ENCODE assay signal across 27 cellular contexts in genomic region chr20:598133-598881, GRCh38. TPM values are rescaled to one million over a fixed set of nuclear protein-coding genes. Genes with fewer than 3 reads are reported as not detected.
"Had no signal": no experiment of that assay in that cellular context is flagged by ENCODE, and none has a peak within 500 bp of the region (broad histone marks: within the 10 kb centered on the region; RNA-seq: fewer than 3 reads in every experiment).

No MANE protein-coding gene starts in this region.

- H3K27ac ChIP-seq: ascending aorta, body of pancreas, SJSA1 had no signal

- H3K36me3 ChIP-seq: ascending aorta, SJSA1 had no signal

- FAIRE-seq: bronchial epithelial cell had no signal

- H3K27me3 ChIP-seq: ascending aorta, body of pancreas, SJSA1 had no signal

- DNase-seq: activated CD4-positive, alpha-beta T cell treated with anti-CD3 and anti-CD28 coated beads for 48 hours; activated CD4-positive, alpha-beta T cell treated with anti-CD3 and anti-CD28 coated beads, Interleukin-2, amount 50 U/mL, for 4 hours; activated CD4-positive, CD25-positive, alpha-beta regulatory T cell treated with anti-CD3 and anti-CD28 coated beads, Interleukin-2, amount 50 U/mL, for 72 hours; activated naive CD8-positive, alpha-beta T cell treated with anti-CD3 and anti-CD28 coated beads, Interleukin-2, amount 50 U/mL, for 24 hours; activated T-cell treated with anti-CD3 and anti-CD28 coated beads, Interleukin-2, amount 50 U/mL, for 48 hours; amniotic stem cell; body of pancreas; Kasumi-1; KBM-7; NCI-H1105 treated with DMSO at 0.1 percent for 48 hours; NCI-H1436 treated with DMSO at 0.1 percent for 48 hours; NCI-H187; NCI-H2081 treated with DMSO at 0.1 percent for 48 hours; NCI-H2227 treated with DMSO at 0.1 percent for 48 hours; NCI-H526; NCI-H774; NK-92 treated with Interleukin-12 subunit alpha and Interleukin-12 subunit beta, amount 100 ng/mL, for 24 hours; OCI-M1; Right ventricle myocardium superior; RPMI8226 had no signal

- ATAC-seq: activated naive CD8-positive, alpha-beta T cell treated with anti-CD3 and anti-CD28 coated beads, Interleukin-2, amount 50 U/mL, for 24 hours; body of pancreas; Panc1; WTC11 had no signal

- H3K4me1 ChIP-seq: ascending aorta, body of pancreas, SJSA1 had no signal

- H3K4me3 ChIP-seq: ascending aorta, body of pancreas, SJSA1 had no signal

- H3K9me3 ChIP-seq: ascending aorta, body of pancreas, SJSA1 had no signal

RNA-seq across cellular contexts. Expression of gene TCF15, which starts 11.8 kb away (rescaled TPM):
- total RNA-seq: activated T-helper 17 cell treated with anti-CD3 and anti-CD28 coated beads, Interleukin-2, amount 50 U/mL, for 72 hours; body of pancreas; bronchial epithelial cell; NCI-H460; SJSA1 had no signal
